In genomic region chr20:9955646-9956045, GRCh38 we compare ENCODE assay signal across 28 cellular contexts.
A peak's percentile ranks its signal among the peaks of the same experiment; 100 is the strongest.
DNase-seq lines count a peak whose midpoint lies in the region; ATAC-seq, FAIRE-seq and TF ChIP-seq lines count a peak whose summit lies in the region.
"Had no signal": no experiment of that assay in that cellular context is flagged by ENCODE, and none has a peak within 500 bp of the region (broad histone marks: within the 10 kb centered on the region; RNA-seq: fewer than 3 reads in every experiment).

No MANE protein-coding gene starts in this region.

- TF ChIP-seq EP300 in K562 (IDR thresholded peaks at IDR 0.05; ENCODE audit: low read length): no peak

- TF ChIP-seq CTCF in K562 (IDR thresholded peaks at IDR 0.05 in 2 of 3, conservative IDR thresholded peaks at IDR 0.05 in 1 of 3; ENCODE audit: insufficient read depth in 2 of 3, low read depth in 1 of 3, low read length in 3 of 3) (no peak), keratinocyte (optimal IDR thresholded peaks at IDR 0.05 in 1 of 3, IDR thresholded peaks at IDR 0.05 in 1 of 3, conservative IDR thresholded peaks at IDR 0.05 in 1 of 3; ENCODE audit: extremely low read depth in 1 of 3, insufficient read depth in 2 of 3, low read length in 3 of 3) (no peak)

- POLR2A ChIA-PET in K562 (lab: Yijun Ruan, JAX): no interaction called here

- no peaks in the 10 kb centered on the region for H3K9me3 ChIP-seq in K562 (replicated peaks; ENCODE audit: control insufficient read depth, insufficient read depth, low read depth, low read length)
- H3K9me3 ChIP-seq in keratinocyte (ENCODE audit: control insufficient read depth, low read depth, low read length): no peaks in the 10 kb centered on the region
- H3K9me3 ChIP-seq: ascending aorta, left ventricle myocardium inferior had no signal

- H4K20me1 ChIP-seq in K562 (replicated peaks; ENCODE audit: control insufficient read depth, insufficient read depth, low read length) (no peaks in the 10 kb centered on the region), keratinocyte (ENCODE audit: control insufficient read depth, extremely low read depth, insufficient read depth, low read length) (no peaks in the 10 kb centered on the region)

- no peaks in the 10 kb centered on the region for H3K27me3 ChIP-seq in K562 (ENCODE audit: control insufficient read depth in 2 of 2, insufficient read depth in 2 of 2, low read length in 2 of 2)
- H3K27me3 ChIP-seq in keratinocyte (ENCODE audit: control insufficient read depth, extremely low read depth, insufficient read depth, low read length): no peaks in the 10 kb centered on the region
- H3K27me3 ChIP-seq: ascending aorta had no signal

- H3K4me1 ChIP-seq in K562 (replicated peaks in 1 of 2; ENCODE audit: control insufficient read depth in 2 of 2, insufficient read depth in 2 of 2, low read length in 2 of 2) (no peaks in the 10 kb centered on the region), keratinocyte (ENCODE audit: control insufficient read depth, extremely low read depth, insufficient read depth, low read length) (peaks cover 3% of the 10 kb centered on the region)
- H3K4me1 ChIP-seq: ascending aorta, left ventricle myocardium inferior had no signal

- BruUV-seq in K562 (replicated peaks; lab: Mats Ljungman, UMichigan): no TSS peak

- H3K4me2 ChIP-seq in K562 (ENCODE audit: insufficient read depth, low read length) (no peak overlapping the region), keratinocyte (ENCODE audit: control insufficient read depth, extremely low read depth, insufficient read depth, low read depth, low read length) (no peak overlapping the region)

- DNase-seq in EL: peak; percentile 23
- peak; percentile 4 for DNase-seq in LHCN-M2 (ENCODE audit: low read depth)
- DNase-seq in K562 (ENCODE audit: extremely low read depth in 1 of 4, low spot score in 3 of 4): no peak
- no peak for DNase-seq in keratinocyte (ENCODE audit: low read depth, low spot score)
- DNase-seq in DMS153 (lab: John Stamatoyannopoulos, UW): no peak
- no peak for DNase-seq in NCI-H82 treated with DMSO at 0.1 percent for 48 hours (lab: John Stamatoyannopoulos, UW; ENCODE audit: unreplicated experiment)
- no peak for DNase-seq in inferior parietal cortex (ENCODE audit: extremely low spot score)
- DNase-seq: activated CD4-positive, alpha-beta memory T cell treated with anti-CD3 and anti-CD28 coated beads for 36 hours; activated CD4-positive, CD25-positive, alpha-beta regulatory T cell; activated CD8-positive, alpha-beta memory T cell treated with anti-CD3 and anti-CD28 coated beads, Interleukin-2, amount 50 U/mL, for 48 hours; activated naive CD8-positive, alpha-beta T cell treated with anti-CD3 and anti-CD28 coated beads for 36 hours; cerebellar nuclear complex; erythroblast; Kasumi-1; left ventricle myocardium inferior; naive B cell; NCI-H1105 treated with DMSO at 0.1 percent for 48 hours; NCI-H2029 treated with DMSO at 0.1 percent for 48 hours; NCI-H345; NCI-H748 treated with DMSO at 0.1 percent for 48 hours; OCI-M1; SIG-M5; small intestine; stimulated activated CD4-positive, alpha-beta T cell treated with anti-CD3 and anti-CD28 coated beads, Interleukin-1b, Interleukin-23, amount 100 ng/mL, for 48 hours had no signal

- H3K36me3 ChIP-seq in K562 (ENCODE audit: control insufficient read depth, insufficient read depth, low read length) (no peaks in the 10 kb centered on the region), keratinocyte (ENCODE audit: control insufficient read depth in 2 of 2, extremely low read depth in 1 of 2, insufficient read depth in 2 of 2, low read length in 2 of 2) (no peaks in the 10 kb centered on the region)
- H3K36me3 ChIP-seq: ascending aorta, left ventricle myocardium inferior had no signal

- no peak overlapping the region for H3K9ac ChIP-seq in K562 (ENCODE audit: insufficient read depth in 1 of 2, low read depth in 2 of 2, low read length in 2 of 2)
- H3K9ac ChIP-seq in keratinocyte (ENCODE audit: control insufficient read depth, extremely low read depth, insufficient read depth, low read length): no peak overlapping the region

- in situ Hi-C loops in K562 (cut with MboI): no loop called here

- H3K27ac ChIP-seq in K562 (ENCODE audit: extremely low read depth, low read depth, low read length) (no peak overlapping the region), keratinocyte (ENCODE audit: control insufficient read depth, insufficient read depth, low read length) (no peak overlapping the region)
- H3K27ac ChIP-seq: ascending aorta, left ventricle myocardium inferior had no signal

- H3K9me1 ChIP-seq in K562 (ENCODE audit: control insufficient read depth, insufficient read depth, low read length) (no peaks in the 10 kb centered on the region), keratinocyte (ENCODE audit: control insufficient read depth, extremely low read depth, insufficient read depth, low read length) (no peaks in the 10 kb centered on the region)

- no peak for TF ChIP-seq POLR2A in K562 (conservative IDR thresholded peaks at IDR 0.05)

- dilution Hi-C loops in keratinocyte (cut with MboI; ENCODE audit: extremely low pct_ligation_motif_present, low sequenced_read_pairs): no loop called here

- no peak for FAIRE-seq in K562 (lab: Jason Lieb, UNC)
- peak; percentile 69 for FAIRE-seq in keratinocyte (lab: Jason Lieb, UNC)
- FAIRE-seq: D721Med, frontal cortex, small intestine had no signal

- CTCF ChIA-PET in K562 (lab: Yijun Ruan, JAX; ENCODE audit: low intra/inter-chr PET ratio): no interaction called here

- H3K4me3 ChIP-seq in K562: no peak overlapping the region
- no peak overlapping the region for H3K4me3 ChIP-seq in keratinocyte (ENCODE audit: control insufficient read depth in 2 of 3, extremely low read depth in 1 of 3, insufficient read depth in 2 of 3, low read depth in 1 of 3, low read length in 3 of 3)
- H3K4me3 ChIP-seq: ascending aorta, left ventricle myocardium inferior had no signal

- ATAC-seq in K562: no peak
- ATAC-seq: activated T-helper 17 cell treated with anti-CD3 and anti-CD28 coated beads, Interleukin-2, amount 50 U/mL, for 72 hours had no signal

- H2AFZ ChIP-seq in K562 (ENCODE audit: low read depth, low read length): no peak overlapping the region
- no peak overlapping the region for H2AFZ ChIP-seq in keratinocyte (ENCODE audit: control insufficient read depth, low read length)

- intact Hi-C loops in K562 (cut with micrococcal nuclease): no loop called here

- TF ChIP-seq RAD21 in K562 (CRISPR knock-in tag; conservative IDR thresholded peaks at IDR 0.05 in 1 of 2, IDR thresholded peaks at IDR 0.05 in 1 of 2): no peak

- H3K79me2 ChIP-seq in K562 (ENCODE audit: control insufficient read depth, insufficient read depth, low read length) (no peaks in the 10 kb centered on the region), keratinocyte (ENCODE audit: control insufficient read depth, insufficient read depth, low read length) (no peaks in the 10 kb centered on the region)

- WGBS in K562 (ENCODE audit: insufficient coverage, low coverage, missing lambda C conversion rate): 0% methylated on average over 3 of the region's 3 CpGs

TF ChIP-seq in K562, 482 proteins besides CTCF, POLR2A, EP300 and RAD21:
- peak; percentile 63 for TF ChIP-seq ETV1 (tag; conservative IDR thresholded peaks at IDR 0.05; ENCODE audit: low read depth)
- peak; percentile 64 for TF ChIP-seq FOSL1 (tag; conservative IDR thresholded peaks at IDR 0.05)
- peak; percentile 38 for TF ChIP-seq MEIS2 (IDR thresholded peaks at IDR 0.05; ENCODE audit: partially characterized antibody)
- TF ChIP-seq PBX2 (CRISPR knock-in tag; IDR thresholded peaks at IDR 0.05; ENCODE audit: low read depth): no peak
- 0 out of 2 replicates have a peak, but pooled peaks have one; percentile 12 for TF ChIP-seq PBX2 (tag; conservative IDR thresholded peaks at IDR 0.05; ENCODE audit: low read depth)
- TF ChIP-seq ZNF23 (CRISPR knock-in tag; IDR thresholded peaks at IDR 0.05): no peak

Comparison
In these comparisons a context has a peak if more than half of its experiments do, and no peak if none do; other contexts are left out.
1. DNase-seq: peak in EL (single experiment) and LHCN-M2 (single experiment); none in K562 (0 of 4), keratinocyte (single experiment), DMS153 (single experiment), NCI-H82 treated with DMSO at 0.1 percent for 48 hours (single experiment) and inferior parietal cortex (single experiment).